ENCODE assay signal across 9 cellular contexts in genomic region chr12:13001725-13002040, GRCh38. TPM values are rescaled to one million over a fixed set of nuclear protein-coding genes. Genes with fewer than 3 reads are reported as not detected.
A peak's percentile ranks its signal among the peaks of the same experiment; 100 is the strongest.
DNase-seq lines count a peak whose midpoint lies in the region; ATAC-seq and TF ChIP-seq lines count a peak whose summit lies in the region.
"Had no signal": no experiment of that assay in that cellular context is flagged by ENCODE, and none has a peak within 500 bp of the region (broad histone marks: within the 10 kb centered on the region; RNA-seq: fewer than 3 reads in every experiment).

No MANE protein-coding gene starts in this region.

- 46% methylated on average over 19 of the region's 19 CpGs for WGBS in HUES64
- 26% methylated on average over 19 of the region's 19 CpGs for WGBS in liver
- WGBS in stomach, 5 donors = 37 to 63% (median 42%) methylated on average over 16 to 19 of the region's 19 CpGs

- ATAC-seq in HG02642 (IDR thresholded peaks at IDR 0.05; ENCODE audit: poor library complexity, unreplicated experiment) = no peak

- peaks cover 23% of the 10 kb centered on the region for H3K27me3 ChIP-seq in HUES64 (ENCODE audit: insufficient read depth, low read length)
- no peaks in the 10 kb centered on the region for H3K27me3 ChIP-seq in ascending aorta
- no peaks in the 10 kb centered on the region for H3K27me3 ChIP-seq in liver (ENCODE audit: control insufficient read depth in 4 of 4, insufficient read depth in 4 of 4, low read length in 3 of 4)
- H3K27me3 ChIP-seq in stomach = no peaks in the 10 kb centered on the region

- no peaks in the 10 kb centered on the region for H3K9me3 ChIP-seq in HUES64 (ENCODE audit: insufficient read depth, low read depth, low read length)
- H3K9me3 ChIP-seq in ascending aorta = no peaks in the 10 kb centered on the region
- no peaks in the 10 kb centered on the region for H3K9me3 ChIP-seq in liver (ENCODE audit: control insufficient read depth in 4 of 4, low read length in 3 of 4)
- no peaks in the 10 kb centered on the region for H3K9me3 ChIP-seq in stomach

- peak overlapping the region; percentile 68; the same call in 1 of the 2 replicates for H3K9ac ChIP-seq in HUES64 (ENCODE audit: low read depth, low read length)
- no peak overlapping the region for H3K9ac ChIP-seq in liver (ENCODE audit: low read depth in 1 of 2, low read length in 2 of 2)

- DNase-seq in ascending aorta (ENCODE audit: low spot score in 2 of 2) (no peak), stomach (no peak), NCI-H345 (lab: John Stamatoyannopoulos, UW) (no peak), NAMALWA (ENCODE audit: low spot score) (no peak), SIG-M5 (lab: John Stamatoyannopoulos, UW) (no peak)

- TF ChIP-seq RAD21 in liver (IDR thresholded peaks at IDR 0.05) = no peak

- no peak for TF ChIP-seq EP300 in stomach (IDR thresholded peaks at IDR 0.05)

- no peak for TF ChIP-seq POLR2A in stomach (IDR thresholded peaks at IDR 0.05)

- peak overlapping the region; percentile 78 for H3K4me3 ChIP-seq in HUES64 (ENCODE audit: low read length)
- peak overlapping the region; percentile 81 to 85 for H3K4me3 ChIP-seq in ascending aorta
- peak overlapping the region; percentile 37 to 79 (median 60) for H3K4me3 ChIP-seq in liver (ENCODE audit: low read depth in 1 of 3, low read length in 3 of 3)
- H3K4me3 ChIP-seq in stomach = peak overlapping the region; percentile 52 to 80 (median 74)

- H3K27ac ChIP-seq in HUES64 (ENCODE audit: low read depth, low read length) = no peak overlapping the region; the same call in 1 of the 2 replicates
- peak overlapping the region; percentile 93 to 97 for H3K27ac ChIP-seq in ascending aorta
- peak overlapping the region; percentile 76 to 86 for H3K27ac ChIP-seq in liver (ENCODE audit: low read depth in 1 of 2, low read length in 2 of 2)
- H3K27ac ChIP-seq in stomach = peak overlapping the region; percentile 80 to 94 (median 93)

- H3K4me1 ChIP-seq in HUES64 (ENCODE audit: insufficient read depth, low read length) (peaks cover 14% of the 10 kb centered on the region), ascending aorta (peaks cover 5 to 22% of the 10 kb centered on the region in 2 donors), liver (ENCODE audit: control insufficient read depth in 4 of 4, insufficient read depth in 4 of 4, low read length in 3 of 4) (peaks cover 12 to 68% (median 52%) of the 10 kb centered on the region in 4 donors), stomach (peaks cover 27 to 52% (median 46%) of the 10 kb centered on the region in 4 donors)

- intact Hi-C loops in ascending aorta (cut with DNase I) (loop anchor here (1.0 kb wide), 3 partner anchors 25 to 211 kb away; no protein-coding TSS in a partner anchor), stomach (cut with DNase I; ENCODE audit: low total_unique reads) (no loop called here)

- no peaks in the 10 kb centered on the region for H3K36me3 ChIP-seq in HUES64 (ENCODE audit: insufficient read depth, low read length)
- no peaks in the 10 kb centered on the region for H3K36me3 ChIP-seq in ascending aorta
- H3K36me3 ChIP-seq in liver (ENCODE audit: control insufficient read depth in 4 of 4, insufficient read depth in 3 of 4, low read depth in 1 of 4, low read length in 3 of 4) = no peaks in the 10 kb centered on the region
- no peaks in the 10 kb centered on the region for H3K36me3 ChIP-seq in stomach

- no peak for TF ChIP-seq CTCF in ascending aorta (IDR thresholded peaks at IDR 0.05)
- TF ChIP-seq CTCF in liver (IDR thresholded peaks at IDR 0.05; ENCODE audit: low read depth, low read length, missing input control) = no peak
- TF ChIP-seq CTCF in stomach (IDR thresholded peaks at IDR 0.05) = no peak

TF ChIP-seq in liver, 16 proteins besides CTCF, POLR2A, EP300 and RAD21:
- TF ChIP-seq ZBTB33 (IDR thresholded peaks at IDR 0.05) (no peak), EGR1 (IDR thresholded peaks at IDR 0.05; ENCODE audit: low read depth in 2 of 2) (no peak), REST (IDR thresholded peaks at IDR 0.05) (no peak), FOXA1 (IDR thresholded peaks at IDR 0.05) (no peak), HNF4A (conservative IDR thresholded peaks at IDR 0.05) (no peak), ATF3 (IDR thresholded peaks at IDR 0.05) (no peak), TAF1 (conservative IDR thresholded peaks at IDR 0.05) (no peak), NR2F2 (IDR thresholded peaks at IDR 0.05) (no peak), MAX (IDR thresholded peaks at IDR 0.05) (no peak), RXRA (IDR thresholded peaks at IDR 0.05) (no peak), JUND (IDR thresholded peaks at IDR 0.05) (no peak), GABPA (IDR thresholded peaks at IDR 0.05 in 1 of 2, conservative IDR thresholded peaks at IDR 0.05 in 1 of 2) (no peak), SP1 (IDR thresholded peaks at IDR 0.05) (no peak), YY1 (IDR thresholded peaks at IDR 0.05) (no peak), HNF4G (IDR thresholded peaks at IDR 0.05) (no peak), FOXA2 (IDR thresholded peaks at IDR 0.05) (no peak)

RNA-seq across cellular contexts. Expression of gene HEBP1, which starts 1.6 kb away (rescaled TPM):
- polyA plus RNA-seq in HUES64 (2013, experiment 1 of 2) = 29.0 TPM
- 37.7 TPM for polyA plus RNA-seq in HUES64 (2013, experiment 2 of 2)
- 56.6 TPM for total RNA-seq in ascending aorta
- 10 to 100 TPM; 27.7 to 33.6 TPM for total RNA-seq in liver
- 10 to 100 TPM; 66.9 to 70.0 TPM for polyA plus RNA-seq in liver
- 10 to 100 TPM in 2 of 5 donors, 1 to 10 TPM in 2, under 1 TPM in 1; 0.45 to 43.2 (median 8.2) TPM for total RNA-seq in stomach
- 10 to 100 TPM; 41.7 to 57.3 (median 51.8) TPM for polyA plus RNA-seq in stomach

RNA-seq across cellular contexts. Expression of gene FAM234B, which starts 42.5 kb away (rescaled TPM):
- 10.9 TPM for polyA plus RNA-seq in HUES64 (2013, experiment 1 of 2)
- polyA plus RNA-seq in HUES64 (2013, experiment 2 of 2) = 12.7 TPM
- total RNA-seq in ascending aorta = 6.7 TPM
- 1 to 10 TPM; 4.4 to 8.0 TPM for total RNA-seq in liver
- 1 to 10 TPM; 1.7 to 2.0 TPM for polyA plus RNA-seq in liver
- 1 to 10 TPM in 3 of 5 donors, not detected in 2; 4.1 to 6.2 (median 4.8) TPM for total RNA-seq in stomach
- polyA plus RNA-seq in stomach = under 1 TPM; 0.87 to 0.95 (median 0.92) TPM

RNA-seq across cellular contexts. Expression of gene GPRC5D, which starts 49.7 kb away (rescaled TPM):
- not detected for polyA plus RNA-seq in HUES64 (2013, experiment 1 of 2)
- polyA plus RNA-seq in HUES64 (2013, experiment 2 of 2) = not detected
- total RNA-seq in ascending aorta (not detected), liver (under 1 TPM in 1 of 2 donors, not detected in 1; 0.17 TPM), stomach (not detected)
- polyA plus RNA-seq in liver (under 1 TPM in 1 of 2 donors, not detected in 1; 0.13 TPM), stomach (under 1 TPM in 1 of 3 donors, not detected in 2; 0.18 TPM)
- total RNA-seq: glomerular endothelial cell had no signal
